ENCODE assay signal across 8 cellular contexts in genomic region chr3:194315088-194315964, GRCh38. TPM values are rescaled to one million over a fixed set of nuclear protein-coding genes. Genes with fewer than 3 reads are reported as not detected.
A peak's percentile ranks its signal among the peaks of the same experiment; 100 is the strongest.
DNase-seq lines count a peak whose midpoint lies in the region; ATAC-seq lines count a peak whose summit lies in the region.

No MANE protein-coding gene starts in this region.

- peaks cover 42% of the 10 kb centered on the region for H3K27me3 Mint-ChIP-seq in IgD-negative memory B cell
- peaks cover 74% of the 10 kb centered on the region for H3K27me3 Mint-ChIP-seq in activated T-cell treated with anti-CD3 and anti-CD28 coated beads, Interleukin-2, amount 50 U/mL, for 72 hours (ENCODE audit: low read depth)
- peaks cover 16 to 73% (median 48%) of the 10 kb centered on the region in 5 donors for H3K27me3 Mint-ChIP-seq in naive thymus-derived CD8-positive, alpha-beta T cell
- peaks cover 55% of the 10 kb centered on the region for H3K27me3 Mint-ChIP-seq in stimulated activated memory B cell treated with anti-CD40 and anti-IgM and Interleukin-4, amounts not matched to agents 10 μg/mL and 1 μg/mL and 100 μg/mL, for 72 hours

- peaks cover 5% of the 10 kb centered on the region for H3K36me3 Mint-ChIP-seq in IgD-negative memory B cell
- peaks cover 4 to 5% of the 10 kb centered on the region in 2 donors for H3K36me3 Mint-ChIP-seq in activated T-cell treated with anti-CD3 and anti-CD28 coated beads, Interleukin-2, amount 50 U/mL, for 72 hours (ENCODE audit: insufficient read depth in 2 of 2)
- peaks cover 0 to 9% (median 0%) of the 10 kb centered on the region in 3 donors for H3K36me3 Mint-ChIP-seq in naive thymus-derived CD8-positive, alpha-beta T cell
- H3K36me3 Mint-ChIP-seq in stimulated activated memory B cell treated with anti-CD40 and anti-IgM and Interleukin-4, amounts not matched to agents 10 μg/mL and 1 μg/mL and 100 μg/mL, for 72 hours = peaks cover 9% of the 10 kb centered on the region

- DNase-seq in DMS53 (lab: John Stamatoyannopoulos, UW) (peak; percentile 94), OCI-M2 (lab: John Stamatoyannopoulos, UW; ENCODE audit: unreplicated experiment) (peak; percentile 32), fibroblast of gingiva (ENCODE audit: low read depth) (peak; percentile 75)
- DNase-seq in activated T-cell treated with anti-CD3 and anti-CD28 coated beads, Interleukin-2, amount 50 U/mL, for 72 hours = peak; percentile 85 to 91
- peak; percentile 64 to 85 (median 82) for DNase-seq in naive thymus-derived CD8-positive, alpha-beta T cell

- H3K9me3 Mint-ChIP-seq in IgD-negative memory B cell = peaks cover 0 to 11% (median 9%) of the 10 kb centered on the region in 3 donors
- H3K9me3 Mint-ChIP-seq in activated T-cell treated with anti-CD3 and anti-CD28 coated beads, Interleukin-2, amount 50 U/mL, for 72 hours = peaks cover 4 to 8% of the 10 kb centered on the region in 2 donors
- H3K9me3 Mint-ChIP-seq in naive thymus-derived CD8-positive, alpha-beta T cell = peaks cover 0 to 13% (median 6%) of the 10 kb centered on the region in 9 donors
- peaks cover 9% of the 10 kb centered on the region for H3K9me3 Mint-ChIP-seq in stimulated activated memory B cell treated with anti-CD40 and anti-IgM and Interleukin-4, amounts not matched to agents 10 μg/mL and 1 μg/mL and 100 μg/mL, for 72 hours

- POLR2A ChIA-PET in naive thymus-derived CD8-positive, alpha-beta T cell (lab: Charles Lee) = interaction anchor here (0.9 to 1.2 kb wide), 2 partner anchors 9 to 535 kb away, joined by 3 to 4 read pairs; no protein-coding TSS in a partner anchor

- H3K27ac Mint-ChIP-seq in IgD-negative memory B cell = peak overlapping the region in 2 of 3 donors; percentile 22 to 24
- no peak overlapping the region for H3K27ac Mint-ChIP-seq in activated T-cell treated with anti-CD3 and anti-CD28 coated beads, Interleukin-2, amount 50 U/mL, for 72 hours
- H3K27ac Mint-ChIP-seq in naive thymus-derived CD8-positive, alpha-beta T cell = peak overlapping the region in 1 of 10 donors; percentile 56
- H3K27ac Mint-ChIP-seq in stimulated activated memory B cell treated with anti-CD40 and anti-IgM and Interleukin-4, amounts not matched to agents 10 μg/mL and 1 μg/mL and 100 μg/mL, for 72 hours = no peak overlapping the region

- H3K4me1 Mint-ChIP-seq in IgD-negative memory B cell = peaks cover 7 to 8% (median 7%) of the 10 kb centered on the region in 3 donors
- peaks cover 16% of the 10 kb centered on the region for H3K4me1 Mint-ChIP-seq in activated T-cell treated with anti-CD3 and anti-CD28 coated beads, Interleukin-2, amount 50 U/mL, for 72 hours (ENCODE audit: low read depth)
- H3K4me1 Mint-ChIP-seq in naive thymus-derived CD8-positive, alpha-beta T cell = peaks cover 7 to 24% (median 16%) of the 10 kb centered on the region in 4 donors
- peaks cover 13% of the 10 kb centered on the region for H3K4me1 Mint-ChIP-seq in stimulated activated memory B cell treated with anti-CD40 and anti-IgM and Interleukin-4, amounts not matched to agents 10 μg/mL and 1 μg/mL and 100 μg/mL, for 72 hours

- peak overlapping the region; percentile 48 to 88 (median 72) for H3K4me3 Mint-ChIP-seq in IgD-negative memory B cell
- peak overlapping the region; percentile 75 to 82 for H3K4me3 Mint-ChIP-seq in activated T-cell treated with anti-CD3 and anti-CD28 coated beads, Interleukin-2, amount 50 U/mL, for 72 hours
- H3K4me3 Mint-ChIP-seq in naive thymus-derived CD8-positive, alpha-beta T cell = peak overlapping the region; percentile 74 to 84 (median 79)
- H3K4me3 Mint-ChIP-seq in stimulated activated memory B cell treated with anti-CD40 and anti-IgM and Interleukin-4, amounts not matched to agents 10 μg/mL and 1 μg/mL and 100 μg/mL, for 72 hours = peak overlapping the region; percentile 68

- peak; percentile 79 for ATAC-seq in GM21576 (IDR thresholded peaks at IDR 0.05; ENCODE audit: unreplicated experiment)
- peak; percentile 89 to 92 for ATAC-seq in activated T-cell treated with anti-CD3 and anti-CD28 coated beads, Interleukin-2, amount 50 U/mL, for 72 hours (replicated peaks in 1 of 2)
- ATAC-seq in naive thymus-derived CD8-positive, alpha-beta T cell = peak; percentile 90 to 94
- peak; percentile 87 for ATAC-seq in stimulated activated memory B cell treated with anti-CD40 and anti-IgM and Interleukin-4, amounts not matched to agents 10 μg/mL and 1 μg/mL and 100 μg/mL, for 72 hours

RNA-seq across cellular contexts. Expression of gene CPN2, which starts 35.8 kb away (rescaled TPM):
- not detected for polyA plus RNA-seq in IgD-negative memory B cell
- total RNA-seq in activated T-cell treated with anti-CD3 and anti-CD28 coated beads, Interleukin-2, amount 50 U/mL, for 72 hours = not detected
- not detected for total RNA-seq in naive thymus-derived CD8-positive, alpha-beta T cell
- not detected for polyA plus RNA-seq in naive thymus-derived CD8-positive, alpha-beta T cell

RNA-seq across cellular contexts. Expression of gene LRRC15, which starts 54.2 kb away (rescaled TPM):
- polyA plus RNA-seq in IgD-negative memory B cell = not detected
- total RNA-seq in activated T-cell treated with anti-CD3 and anti-CD28 coated beads, Interleukin-2, amount 50 U/mL, for 72 hours = not detected
- not detected for total RNA-seq in naive thymus-derived CD8-positive, alpha-beta T cell
- not detected for polyA plus RNA-seq in naive thymus-derived CD8-positive, alpha-beta T cell

Comparison
In these comparisons a context has a peak if more than half of its experiments do, and no peak if none do; other contexts are left out.
1. Peak in every context shown above with its lines: DNase-seq and ATAC-seq.
2. DNase-seq: peak in every context shown above with its lines; median percentile 94 in DMS53; 88 in activated T-cell treated with anti-CD3 and anti-CD28 coated beads, Interleukin-2, amount 50 U/mL, for 72 hours; 82 in naive thymus-derived CD8-positive, alpha-beta T cell; 75 in fibroblast of gingiva; 32 in OCI-M2.
3. H3K27ac Mint-ChIP-seq: peak in IgD-negative memory B cell (2 of 3); none in activated T-cell treated with anti-CD3 and anti-CD28 coated beads, Interleukin-2, amount 50 U/mL, for 72 hours (single experiment) and stimulated activated memory B cell treated with anti-CD40 and anti-IgM and Interleukin-4, amounts not matched to agents 10 μg/mL and 1 μg/mL and 100 μg/mL, for 72 hours (single experiment).